In the genomic region with DNA sequence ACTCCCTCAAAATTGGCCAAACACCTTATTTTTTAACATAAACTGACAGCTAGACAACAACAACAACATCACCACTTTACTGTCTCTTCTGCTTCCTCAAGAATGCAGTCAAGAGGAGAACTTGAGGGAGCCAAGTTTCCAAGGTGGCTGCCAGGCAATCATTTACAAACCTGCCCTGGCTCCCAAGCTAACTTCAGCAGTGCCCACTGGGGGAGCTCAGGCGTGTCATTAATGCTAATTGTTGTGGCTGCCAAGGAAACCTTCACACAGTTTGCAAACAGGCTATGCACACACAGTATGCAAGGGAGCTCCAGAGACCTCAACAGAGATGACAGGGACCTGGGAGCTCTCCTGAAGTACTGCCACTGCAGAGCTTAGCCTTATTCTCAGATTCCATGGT, we compare ENCODE assay signal across 12 cellular contexts. TPM values are rescaled to one million over a fixed set of nuclear protein-coding genes. Genes with fewer than 3 reads are reported as not detected.
DNase-seq lines count a peak whose midpoint lies in the region; ATAC-seq, FAIRE-seq and TF ChIP-seq lines count a peak whose summit lies in the region.
"Had no signal": no experiment of that assay in that cellular context is flagged by ENCODE, and none has a peak within 500 bp of the region (broad histone marks: within the 10 kb centered on the region; RNA-seq: fewer than 3 reads in every experiment).

No MANE protein-coding gene starts in this region.

- H2AFZ ChIP-seq in hepatocyte: no peak overlapping the region

- TF ChIP-seq CTCF in hepatocyte (IDR thresholded peaks at IDR 0.05; ENCODE audit: poor library complexity) (no peak), thoracic aorta (IDR thresholded peaks at IDR 0.05) (no peak), BE2C (IDR thresholded peaks at IDR 0.05; ENCODE audit: low read depth, low read length) (no peak)

- H3K4me2 ChIP-seq in hepatocyte: peak overlapping the region; percentile 86
- H3K4me2 ChIP-seq: BLaER1 had no signal

- H3K9me3 ChIP-seq in hepatocyte (ENCODE audit: low read depth): no peaks in the 10 kb centered on the region
- H3K9me3 ChIP-seq in thoracic aorta: no peaks in the 10 kb centered on the region
- no peaks in the 10 kb centered on the region for H3K9me3 ChIP-seq in BE2C
- H3K9me3 ChIP-seq: BLaER1 had no signal

- DNase-seq in NCI-H446 (lab: John Stamatoyannopoulos, UW): peak; percentile 18 to 29
- DNase-seq in NCI-H446 treated with DMSO at 0.1 percent for 48 hours (lab: John Stamatoyannopoulos, UW): no peak
- peak; percentile 85 for DNase-seq in RCC 7860 (ENCODE audit: low spot score)
- DNase-seq in hepatocyte (ENCODE audit: low spot score): peak; percentile 10
- DNase-seq in thoracic aorta (ENCODE audit: low spot score): no peak
- no peak for DNase-seq in HEK293T (ENCODE audit: extremely low spot score)
- DNase-seq in BE2C: no peak
- DNase-seq: effector CD8-positive, alpha-beta T cell; PC-3 had no signal

- ATAC-seq in thoracic aorta (ENCODE audit: insufficient number of reproducible peaks, low FRiP score, low read depth) (no peak), GM18519 (IDR thresholded peaks at IDR 0.05; ENCODE audit: low FRiP score, unreplicated experiment) (no peak)
- ATAC-seq: GM12878, PC-3 had no signal

- WGBS in hepatocyte (ENCODE audit: low lambda C conversion rate, missing lambda C conversion rate): 86% methylated on average over 1 of the region's 1 CpG

- no peaks in the 10 kb centered on the region for H3K27me3 ChIP-seq in hepatocyte
- no peaks in the 10 kb centered on the region for H3K27me3 ChIP-seq in thoracic aorta (replicated peaks; ENCODE audit: insufficient read depth)
- no peaks in the 10 kb centered on the region for H3K27me3 ChIP-seq in BE2C

- H3K79me2 ChIP-seq in hepatocyte: peaks cover 34% of the 10 kb centered on the region

- H3K27ac ChIP-seq in hepatocyte (no peak overlapping the region), thoracic aorta (peak overlapping the region; percentile 25 to 97)
- H3K27ac ChIP-seq: BLaER1 had no signal

- H3K4me3 ChIP-seq in hepatocyte: no peak overlapping the region
- no peak overlapping the region for H3K4me3 ChIP-seq in thoracic aorta
- no peak overlapping the region for H3K4me3 ChIP-seq in BE2C (ENCODE audit: low read depth, low read length)
- H3K4me3 ChIP-seq: BLaER1, GM12878 had no signal

- H3K4me1 ChIP-seq in hepatocyte (ENCODE audit: insufficient read depth) (peaks cover 10% of the 10 kb centered on the region), thoracic aorta (ENCODE audit: control insufficient read depth in 1 of 2, low read depth in 2 of 2) (peaks cover 6 to 33% of the 10 kb centered on the region in 2 donors), BE2C (no peaks in the 10 kb centered on the region)

- no peaks in the 10 kb centered on the region for H4K20me1 ChIP-seq in hepatocyte (ENCODE audit: insufficient read depth, poor library complexity, severe bottlenecking)
- H4K20me1 ChIP-seq: BLaER1 had no signal

- POLR2A ChIA-PET in HEK293T (lab: Yijun Ruan, JAX): interaction anchor here (0.7 to 0.8 kb wide), 2 partner anchors 44 to 61 kb away, joined by 3 to 4 read pairs; a partner anchor contains a TSS

- H3K36me3 ChIP-seq in hepatocyte (replicated peaks; ENCODE audit: insufficient read depth, low read depth) (no peaks in the 10 kb centered on the region), thoracic aorta (no peaks in the 10 kb centered on the region), BE2C (no peaks in the 10 kb centered on the region)
- H3K36me3 ChIP-seq: BLaER1 had no signal

- CTCF ChIA-PET in HEK293T (lab: Yijun Ruan, JAX): interaction anchor here (1.2 kb wide), 1 partner anchor 42 kb away, joined by 4 read pairs; no protein-coding TSS in a partner anchor

- no peaks in the 10 kb centered on the region for H3K9me2 ChIP-seq in hepatocyte (replicated peaks; ENCODE audit: insufficient read depth)

- FAIRE-seq in RCC 7860 (lab: Jason Lieb, UNC): peak; percentile 84
- FAIRE-seq: GM12878 had no signal

TF ChIP-seq in HEK293T, 16 proteins besides CTCF, POLR2A, EP300 and RAD21:
- TF ChIP-seq ZNF384 (IDR thresholded peaks at IDR 0.05) (no peak), NFRKB (IDR thresholded peaks at IDR 0.05) (no peak), FOXM1 (IDR thresholded peaks at IDR 0.05; ENCODE audit: borderline replicate concordance) (no peak), CTBP1 (IDR thresholded peaks at IDR 0.05; ENCODE audit: borderline replicate concordance) (no peak), ELF4 (IDR thresholded peaks at IDR 0.05) (no peak), HDGF (IDR thresholded peaks at IDR 0.05; ENCODE audit: borderline replicate concordance) (no peak), SP1 (IDR thresholded peaks at IDR 0.05) (no peak), ARNT (IDR thresholded peaks at IDR 0.05) (no peak), BHLHE40 (IDR thresholded peaks at IDR 0.05; ENCODE audit: borderline replicate concordance) (no peak), L3MBTL2 (conservative IDR thresholded peaks at IDR 0.05) (no peak), FOXK2 (IDR thresholded peaks at IDR 0.05) (no peak), SUZ12 (IDR thresholded peaks at IDR 0.05) (no peak), LEF1 (IDR thresholded peaks at IDR 0.05; ENCODE audit: borderline replicate concordance) (no peak), TARDBP (IDR thresholded peaks at IDR 0.05) (no peak)
- TF ChIP-seq, protein P1, sequence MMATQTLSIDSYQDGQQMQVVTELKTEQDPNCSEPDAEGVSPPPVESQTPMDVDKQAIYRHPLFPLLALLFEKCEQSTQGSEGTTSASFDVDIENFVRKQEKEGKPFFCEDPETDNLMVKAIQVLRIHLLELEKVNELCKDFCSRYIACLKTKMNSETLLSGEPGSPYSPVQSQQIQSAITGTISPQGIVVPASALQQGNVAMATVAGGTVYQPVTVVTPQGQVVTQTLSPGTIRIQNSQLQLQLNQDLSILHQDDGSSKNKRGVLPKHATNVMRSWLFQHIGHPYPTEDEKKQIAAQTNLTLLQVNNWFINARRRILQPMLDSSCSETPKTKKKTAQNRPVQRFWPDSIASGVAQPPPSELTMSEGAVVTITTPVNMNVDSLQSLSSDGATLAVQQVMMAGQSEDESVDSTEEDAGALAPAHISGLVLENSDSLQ (IDR thresholded peaks at IDR 0.05): no peak

RNA-seq across cellular contexts. Expression of a gene that starts 2.1 kb away (rescaled TPM):
- total RNA-seq in hepatocyte: 7.5 and 15.7 TPM in 2 replicates
- polyA plus RNA-seq in hepatocyte: 4.0 and 12.8 TPM in 2 replicates
- total RNA-seq in thoracic aorta: 100 to 1,000 TPM in 1 of 2 donors, 10 to 100 TPM in 1; 61.1 to 110 TPM
- 1.9 TPM for polyA plus RNA-seq in BE2C (2012; ENCODE audit: insufficient read depth, insufficient read length, low read depth)
- total RNA-seq: GM12878 had no signal
- polyA plus RNA-seq: GM12878 had no signal

RNA-seq across cellular contexts. Expression of a gene that starts 18.9 kb away (rescaled TPM):
- total RNA-seq in hepatocyte: 0.16 and 0.67 TPM in 2 replicates
- 0.28 TPM in 1 of 2 replicates, not detected in the other for polyA plus RNA-seq in hepatocyte
- total RNA-seq in thoracic aorta: not detected
- polyA plus RNA-seq in BE2C (2012; ENCODE audit: insufficient read depth, insufficient read length, low read depth): not detected
- total RNA-seq: GM12878, PC-3 had no signal
- polyA plus RNA-seq: GM12878 had no signal

Comparison
In these comparisons a context has a peak if more than half of its experiments do, and no peak if none do; other contexts are left out.
1. DNase-seq: peak in NCI-H446 (2 of 2), RCC 7860 (single experiment) and hepatocyte (single experiment); none in NCI-H446 treated with DMSO at 0.1 percent for 48 hours (single experiment), thoracic aorta (single experiment), HEK293T (single experiment) and BE2C (single experiment).